In genomic region chr20:62956387-62957135, GRCh38 we compare ENCODE assay signal across 1 cellular context.
TF ChIP-seq lines count a peak whose summit lies in the region.

No MANE protein-coding gene starts in this region.

TF ChIP-seq in HepG2, 621 proteins besides CTCF, POLR2A, EP300 and RAD21 (continued from another document and continues in another):
- TF ChIP-seq ZNF484 (CRISPR knock-in tag; IDR thresholded peaks at IDR 0.05; ENCODE audit: borderline replicate concordance, low read depth) (no peak), HMG20A (CRISPR knock-in tag; IDR thresholded peaks at IDR 0.05; ENCODE audit: borderline replicate concordance) (no peak), PHB2 (IDR thresholded peaks at IDR 0.05; ENCODE audit: partially characterized antibody) (no peak), ATF2 (CRISPR knock-in tag; IDR thresholded peaks at IDR 0.05) (no peak), KMT2A (CRISPR knock-in tag; IDR thresholded peaks at IDR 0.05) (no peak; the same call in 1 of the 2 replicates), ZNF251 (CRISPR knock-in tag; IDR thresholded peaks at IDR 0.05) (no peak), TEAD2 (CRISPR knock-in tag; IDR thresholded peaks at IDR 0.05) (no peak), SIX4 (CRISPR knock-in tag; IDR thresholded peaks at IDR 0.05) (no peak), HNRNPLL (IDR thresholded peaks at IDR 0.05; ENCODE audit: low read depth, low read length, poor library complexity, severe bottlenecking) (no peak), ZSCAN9 (CRISPR knock-in tag; IDR thresholded peaks at IDR 0.05; ENCODE audit: borderline replicate concordance) (no peak), KLF9 (CRISPR knock-in tag; IDR thresholded peaks at IDR 0.05; ENCODE audit: low read depth) (no peak), ZFP62 (CRISPR knock-in tag; IDR thresholded peaks at IDR 0.05) (no peak), ZNF737 (CRISPR knock-in tag; IDR thresholded peaks at IDR 0.05; ENCODE audit: borderline replicate concordance) (no peak), TCF12 (IDR thresholded peaks at IDR 0.05) (no peak), TCF12 (CRISPR knock-in tag; IDR thresholded peaks at IDR 0.05) (no peak), ZBTB14 (CRISPR knock-in tag; IDR thresholded peaks at IDR 0.05) (no peak), EED (CRISPR knock-in tag; IDR thresholded peaks at IDR 0.05) (no peak), ZNF510 (CRISPR knock-in tag; IDR thresholded peaks at IDR 0.05; ENCODE audit: low read depth) (no peak), CEBPB (IDR thresholded peaks at IDR 0.05; ENCODE audit: borderline replicate concordance, low read depth, low read length) (no peak), HHEX (CRISPR knock-in tag; IDR thresholded peaks at IDR 0.05) (no peak), SRY (CRISPR knock-in tag; IDR thresholded peaks at IDR 0.05) (0 out of 2 replicates have a peak, but pooled peaks have one; percentile 11), ZFP82 (CRISPR knock-in tag; IDR thresholded peaks at IDR 0.05; ENCODE audit: borderline replicate concordance) (no peak), MAF1 (CRISPR knock-in tag; IDR thresholded peaks at IDR 0.05; ENCODE audit: borderline replicate concordance) (no peak), DR1 (CRISPR knock-in tag; IDR thresholded peaks at IDR 0.05) (no peak), POLR2G (IDR thresholded peaks at IDR 0.05; ENCODE audit: low read depth, low read length) (0 out of 2 replicates have a peak, but pooled peaks have one; percentile 31), SMAD1 (CRISPR knock-in tag; IDR thresholded peaks at IDR 0.05; ENCODE audit: borderline replicate concordance, low read depth) (no peak), SALL1 (CRISPR knock-in tag; IDR thresholded peaks at IDR 0.05) (no peak), ZNF713 (CRISPR knock-in tag; IDR thresholded peaks at IDR 0.05) (no peak), GABPB1 (CRISPR knock-in tag; IDR thresholded peaks at IDR 0.05) (no peak), ZC3H13 (CRISPR knock-in tag; IDR thresholded peaks at IDR 0.05) (0 out of 2 replicates have a peak, but pooled peaks have one; percentile 4), TARDBP (CRISPR knock-in tag; IDR thresholded peaks at IDR 0.05) (no peak), ZNF326 (CRISPR knock-in tag; IDR thresholded peaks at IDR 0.05; ENCODE audit: borderline replicate concordance) (no peak; the same call in 1 of the 2 replicates), SP4 (CRISPR knock-in tag; IDR thresholded peaks at IDR 0.05) (no peak), ZNF605 (CRISPR knock-in tag; IDR thresholded peaks at IDR 0.05) (0 out of 2 replicates have a peak, but pooled peaks have one; percentile 61), ZNF10 (CRISPR knock-in tag; IDR thresholded peaks at IDR 0.05; ENCODE audit: borderline replicate concordance, low read depth) (no peak), ZBTB20 (CRISPR knock-in tag; IDR thresholded peaks at IDR 0.05; ENCODE audit: borderline replicate concordance, low read depth) (no peak), ARNTL (CRISPR knock-in tag; IDR thresholded peaks at IDR 0.05) (no peak), SIN3A (IDR thresholded peaks at IDR 0.05; ENCODE audit: borderline replicate concordance, low read depth, low read length) (no peak), SMAD3 (CRISPR knock-in tag; IDR thresholded peaks at IDR 0.05) (no peak), ZNF235 (CRISPR knock-in tag; IDR thresholded peaks at IDR 0.05; ENCODE audit: borderline replicate concordance) (no peak)
- TF ChIP-seq, protein P1, sequence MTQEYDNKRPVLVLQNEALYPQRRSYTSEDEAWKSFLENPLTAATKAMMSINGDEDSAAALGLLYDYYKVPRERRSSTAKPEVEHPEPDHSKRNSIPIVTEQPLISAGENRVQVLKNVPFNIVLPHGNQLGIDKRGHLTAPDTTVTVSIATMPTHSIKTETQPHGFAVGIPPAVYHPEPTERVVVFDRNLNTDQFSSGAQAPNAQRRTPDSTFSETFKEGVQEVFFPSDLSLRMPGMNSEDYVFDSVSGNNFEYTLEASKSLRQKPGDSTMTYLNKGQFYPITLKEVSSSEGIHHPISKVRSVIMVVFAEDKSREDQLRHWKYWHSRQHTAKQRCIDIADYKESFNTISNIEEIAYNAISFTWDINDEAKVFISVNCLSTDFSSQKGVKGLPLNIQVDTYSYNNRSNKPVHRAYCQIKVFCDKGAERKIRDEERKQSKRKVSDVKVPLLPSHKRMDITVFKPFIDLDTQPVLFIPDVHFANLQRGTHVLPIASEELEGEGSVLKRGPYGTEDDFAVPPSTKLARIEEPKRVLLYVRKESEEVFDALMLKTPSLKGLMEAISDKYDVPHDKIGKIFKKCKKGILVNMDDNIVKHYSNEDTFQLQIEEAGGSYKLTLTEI (CRISPR knock-in tag; conservative IDR thresholded peaks at IDR 0.05) = no peak
- TF ChIP-seq, protein P2, sequence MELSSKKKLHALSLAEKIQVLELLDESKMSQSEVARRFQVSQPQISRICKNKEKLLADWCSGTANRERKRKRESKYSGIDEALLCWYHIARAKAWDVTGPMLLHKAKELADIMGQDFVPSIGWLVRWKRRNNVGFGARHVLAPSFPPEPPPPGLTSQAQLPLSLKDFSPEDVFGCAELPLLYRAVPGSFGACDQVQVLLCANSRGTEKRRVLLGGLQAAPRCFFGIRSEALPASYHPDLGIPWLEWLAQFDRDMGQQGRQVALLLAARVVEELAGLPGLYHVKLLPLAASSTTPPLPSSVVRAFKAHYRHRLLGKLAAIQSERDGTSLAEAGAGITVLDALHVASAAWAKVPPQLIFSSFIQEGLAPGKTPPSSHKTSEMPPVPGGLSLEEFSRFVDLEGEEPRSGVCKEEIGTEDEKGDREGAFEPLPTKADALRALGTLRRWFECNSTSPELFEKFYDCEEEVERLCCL (CRISPR knock-in tag; IDR thresholded peaks at IDR 0.05; ENCODE audit: borderline replicate concordance) = no peak
- TF ChIP-seq, protein P3, sequence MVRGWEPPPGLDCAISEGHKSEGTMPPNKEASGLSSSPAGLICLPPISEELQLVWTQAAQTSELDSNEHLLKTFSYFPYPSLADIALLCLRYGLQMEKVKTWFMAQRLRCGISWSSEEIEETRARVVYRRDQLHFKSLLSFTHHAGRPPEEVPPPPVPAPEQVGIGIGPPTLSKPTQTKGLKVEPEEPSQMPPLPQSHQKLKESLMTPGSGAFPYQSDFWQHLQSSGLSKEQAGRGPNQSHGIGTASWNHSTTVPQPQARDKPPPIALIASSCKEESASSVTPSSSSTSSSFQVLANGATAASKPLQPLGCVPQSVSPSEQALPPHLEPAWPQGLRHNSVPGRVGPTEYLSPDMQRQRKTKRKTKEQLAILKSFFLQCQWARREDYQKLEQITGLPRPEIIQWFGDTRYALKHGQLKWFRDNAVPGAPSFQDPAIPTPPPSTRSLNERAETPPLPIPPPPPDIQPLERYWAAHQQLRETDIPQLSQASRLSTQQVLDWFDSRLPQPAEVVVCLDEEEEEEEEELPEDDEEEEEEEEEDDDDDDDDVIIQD (CRISPR knock-in tag; IDR thresholded peaks at IDR 0.05; ENCODE audit: low read depth) = no peak
- TF ChIP-seq, protein P4, sequence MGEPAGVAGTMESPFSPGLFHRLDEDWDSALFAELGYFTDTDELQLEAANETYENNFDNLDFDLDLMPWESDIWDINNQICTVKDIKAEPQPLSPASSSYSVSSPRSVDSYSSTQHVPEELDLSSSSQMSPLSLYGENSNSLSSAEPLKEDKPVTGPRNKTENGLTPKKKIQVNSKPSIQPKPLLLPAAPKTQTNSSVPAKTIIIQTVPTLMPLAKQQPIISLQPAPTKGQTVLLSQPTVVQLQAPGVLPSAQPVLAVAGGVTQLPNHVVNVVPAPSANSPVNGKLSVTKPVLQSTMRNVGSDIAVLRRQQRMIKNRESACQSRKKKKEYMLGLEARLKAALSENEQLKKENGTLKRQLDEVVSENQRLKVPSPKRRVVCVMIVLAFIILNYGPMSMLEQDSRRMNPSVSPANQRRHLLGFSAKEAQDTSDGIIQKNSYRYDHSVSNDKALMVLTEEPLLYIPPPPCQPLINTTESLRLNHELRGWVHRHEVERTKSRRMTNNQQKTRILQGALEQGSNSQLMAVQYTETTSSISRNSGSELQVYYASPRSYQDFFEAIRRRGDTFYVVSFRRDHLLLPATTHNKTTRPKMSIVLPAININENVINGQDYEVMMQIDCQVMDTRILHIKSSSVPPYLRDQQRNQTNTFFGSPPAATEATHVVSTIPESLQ (CRISPR knock-in tag; conservative IDR thresholded peaks at IDR 0.05) = no peak
- TF ChIP-seq, protein P5, sequence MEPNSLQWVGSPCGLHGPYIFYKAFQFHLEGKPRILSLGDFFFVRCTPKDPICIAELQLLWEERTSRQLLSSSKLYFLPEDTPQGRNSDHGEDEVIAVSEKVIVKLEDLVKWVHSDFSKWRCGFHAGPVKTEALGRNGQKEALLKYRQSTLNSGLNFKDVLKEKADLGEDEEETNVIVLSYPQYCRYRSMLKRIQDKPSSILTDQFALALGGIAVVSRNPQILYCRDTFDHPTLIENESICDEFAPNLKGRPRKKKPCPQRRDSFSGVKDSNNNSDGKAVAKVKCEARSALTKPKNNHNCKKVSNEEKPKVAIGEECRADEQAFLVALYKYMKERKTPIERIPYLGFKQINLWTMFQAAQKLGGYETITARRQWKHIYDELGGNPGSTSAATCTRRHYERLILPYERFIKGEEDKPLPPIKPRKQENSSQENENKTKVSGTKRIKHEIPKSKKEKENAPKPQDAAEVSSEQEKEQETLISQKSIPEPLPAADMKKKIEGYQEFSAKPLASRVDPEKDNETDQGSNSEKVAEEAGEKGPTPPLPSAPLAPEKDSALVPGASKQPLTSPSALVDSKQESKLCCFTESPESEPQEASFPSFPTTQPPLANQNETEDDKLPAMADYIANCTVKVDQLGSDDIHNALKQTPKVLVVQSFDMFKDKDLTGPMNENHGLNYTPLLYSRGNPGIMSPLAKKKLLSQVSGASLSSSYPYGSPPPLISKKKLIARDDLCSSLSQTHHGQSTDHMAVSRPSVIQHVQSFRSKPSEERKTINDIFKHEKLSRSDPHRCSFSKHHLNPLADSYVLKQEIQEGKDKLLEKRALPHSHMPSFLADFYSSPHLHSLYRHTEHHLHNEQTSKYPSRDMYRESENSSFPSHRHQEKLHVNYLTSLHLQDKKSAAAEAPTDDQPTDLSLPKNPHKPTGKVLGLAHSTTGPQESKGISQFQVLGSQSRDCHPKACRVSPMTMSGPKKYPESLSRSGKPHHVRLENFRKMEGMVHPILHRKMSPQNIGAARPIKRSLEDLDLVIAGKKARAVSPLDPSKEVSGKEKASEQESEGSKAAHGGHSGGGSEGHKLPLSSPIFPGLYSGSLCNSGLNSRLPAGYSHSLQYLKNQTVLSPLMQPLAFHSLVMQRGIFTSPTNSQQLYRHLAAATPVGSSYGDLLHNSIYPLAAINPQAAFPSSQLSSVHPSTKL (CRISPR knock-in tag; IDR thresholded peaks at IDR 0.05) = no peak
- TF ChIP-seq, protein P6, sequence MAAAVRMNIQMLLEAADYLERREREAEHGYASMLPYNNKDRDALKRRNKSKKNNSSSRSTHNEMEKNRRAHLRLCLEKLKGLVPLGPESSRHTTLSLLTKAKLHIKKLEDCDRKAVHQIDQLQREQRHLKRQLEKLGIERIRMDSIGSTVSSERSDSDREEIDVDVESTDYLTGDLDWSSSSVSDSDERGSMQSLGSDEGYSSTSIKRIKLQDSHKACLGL (CRISPR knock-in tag; IDR thresholded peaks at IDR 0.05) = no peak; the same call in 1 of the 2 replicates
- TF ChIP-seq, protein P7, sequence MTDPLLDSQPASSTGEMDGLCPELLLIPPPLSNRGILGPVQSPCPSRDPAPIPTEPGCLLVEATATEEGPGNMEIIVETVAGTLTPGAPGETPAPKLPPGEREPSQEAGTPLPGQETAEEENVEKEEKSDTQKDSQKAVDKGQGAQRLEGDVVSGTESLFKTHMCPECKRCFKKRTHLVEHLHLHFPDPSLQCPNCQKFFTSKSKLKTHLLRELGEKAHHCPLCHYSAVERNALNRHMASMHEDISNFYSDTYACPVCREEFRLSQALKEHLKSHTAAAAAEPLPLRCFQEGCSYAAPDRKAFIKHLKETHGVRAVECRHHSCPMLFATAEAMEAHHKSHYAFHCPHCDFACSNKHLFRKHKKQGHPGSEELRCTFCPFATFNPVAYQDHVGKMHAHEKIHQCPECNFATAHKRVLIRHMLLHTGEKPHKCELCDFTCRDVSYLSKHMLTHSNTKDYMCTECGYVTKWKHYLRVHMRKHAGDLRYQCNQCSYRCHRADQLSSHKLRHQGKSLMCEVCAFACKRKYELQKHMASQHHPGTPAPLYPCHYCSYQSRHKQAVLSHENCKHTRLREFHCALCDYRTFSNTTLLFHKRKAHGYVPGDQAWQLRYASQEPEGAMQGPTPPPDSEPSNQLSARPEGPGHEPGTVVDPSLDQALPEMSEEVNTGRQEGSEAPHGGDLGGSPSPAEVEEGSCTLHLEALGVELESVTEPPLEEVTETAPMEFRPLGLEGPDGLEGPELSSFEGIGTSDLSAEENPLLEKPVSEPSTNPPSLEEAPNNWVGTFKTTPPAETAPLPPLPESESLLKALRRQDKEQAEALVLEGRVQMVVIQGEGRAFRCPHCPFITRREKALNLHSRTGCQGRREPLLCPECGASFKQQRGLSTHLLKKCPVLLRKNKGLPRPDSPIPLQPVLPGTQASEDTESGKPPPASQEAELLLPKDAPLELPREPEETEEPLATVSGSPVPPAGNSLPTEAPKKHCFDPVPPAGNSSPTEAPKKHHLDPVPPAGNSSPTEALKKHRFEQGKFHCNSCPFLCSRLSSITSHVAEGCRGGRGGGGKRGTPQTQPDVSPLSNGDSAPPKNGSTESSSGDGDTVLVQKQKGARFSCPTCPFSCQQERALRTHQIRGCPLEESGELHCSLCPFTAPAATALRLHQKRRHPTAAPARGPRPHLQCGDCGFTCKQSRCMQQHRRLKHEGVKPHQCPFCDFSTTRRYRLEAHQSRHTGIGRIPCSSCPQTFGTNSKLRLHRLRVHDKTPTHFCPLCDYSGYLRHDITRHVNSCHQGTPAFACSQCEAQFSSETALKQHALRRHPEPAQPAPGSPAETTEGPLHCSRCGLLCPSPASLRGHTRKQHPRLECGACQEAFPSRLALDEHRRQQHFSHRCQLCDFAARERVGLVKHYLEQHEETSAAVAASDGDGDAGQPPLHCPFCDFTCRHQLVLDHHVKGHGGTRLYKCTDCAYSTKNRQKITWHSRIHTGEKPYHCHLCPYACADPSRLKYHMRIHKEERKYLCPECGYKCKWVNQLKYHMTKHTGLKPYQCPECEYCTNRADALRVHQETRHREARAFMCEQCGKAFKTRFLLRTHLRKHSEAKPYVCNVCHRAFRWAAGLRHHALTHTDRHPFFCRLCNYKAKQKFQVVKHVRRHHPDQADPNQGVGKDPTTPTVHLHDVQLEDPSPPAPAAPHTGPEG (CRISPR knock-in tag; IDR thresholded peaks at IDR 0.05) = peak; percentile 34; the same call in 1 of the 2 replicates
